Comparison of ENCODE assay signal across 6 cellular contexts in genomic region chr21:15793109-15793508, GRCh38.
"Had no signal": no experiment of that assay in that cellular context is flagged by ENCODE, and none has a peak within 500 bp of the region (broad histone marks: within the 10 kb centered on the region; RNA-seq: fewer than 3 reads in every experiment).

No MANE protein-coding gene starts in this region.

- H2AFZ ChIP-seq: GM23338 had no signal

- H3K9me3 Mint-ChIP-seq: GM23338, H9 had no signal

- H3K4me2 ChIP-seq: GM23338, KMS-11 had no signal

- H3K9ac ChIP-seq: KMS-11 had no signal

- H3K4me3 ChIP-seq: GM23338 had no signal

- H3K4me3 Mint-ChIP-seq: GM23338, H9 had no signal

- ATAC-seq: GM23338 had no signal

- DNase-seq: H9, KBM-7 had no signal

- H3K27ac ChIP-seq: KMS-11 had no signal

- FAIRE-seq: H1, HTR-8/SVneo had no signal
